8 cellular contexts compared by ENCODE assay signal in genomic region chr16:71412270-71413160, GRCh38. TPM values are rescaled to one million over a fixed set of nuclear protein-coding genes. Genes with fewer than 3 reads are reported as not detected.
A peak's percentile ranks its signal among the peaks of the same experiment; 100 is the strongest.
DNase-seq lines count a peak whose midpoint lies in the region; ATAC-seq and TF ChIP-seq lines count a peak whose summit lies in the region.

No MANE protein-coding gene starts in this region.

- H3K9me3 Mint-ChIP-seq in activated CD4-positive, alpha-beta T cell treated with anti-CD3 and anti-CD28 coated beads for 36 hours (ENCODE audit: low read depth): no peaks in the 10 kb centered on the region

- ATAC-seq in HG02759 (IDR thresholded peaks at IDR 0.05; ENCODE audit: unreplicated experiment) (peak; percentile 61), left colon (peak; percentile 91)
- ATAC-seq in activated CD4-positive, alpha-beta T cell treated with anti-CD3 and anti-CD28 coated beads for 36 hours: peak; percentile 85

- no peak overlapping the region for H3K4me3 ChIP-seq in choroid plexus epithelial cell (ENCODE audit: low read depth, low read length)

- POLR2A ChIA-PET in activated CD4-positive, alpha-beta T cell treated with anti-CD3 and anti-CD28 coated beads for 36 hours (lab: Charles Lee): no interaction called here

- CTCF ChIA-PET in activated CD4-positive, alpha-beta T cell treated with anti-CD3 and anti-CD28 coated beads for 36 hours (lab: Charles Lee): interaction anchor here (0.6 to 4.8 kb wide), 28 partner anchors 9 to 1246 kb away, joined by 3 to 86 read pairs (median 4); partner anchors contain the start of gene CALB2

- DNase-seq in DMS 273 treated with DMSO at 0.1 percent for 48 hours (lab: John Stamatoyannopoulos, UW) (peak; percentile 14), NCI-H446 (lab: John Stamatoyannopoulos, UW) (peak; percentile 65 to 68), choroid plexus epithelial cell (ENCODE audit: low read depth) (peak; percentile 78), left colon (peak; percentile 47 to 69), GDM1 (lab: John Stamatoyannopoulos, UW) (no peak)
- peak; percentile 82 for DNase-seq in activated CD4-positive, alpha-beta T cell treated with anti-CD3 and anti-CD28 coated beads for 36 hours
- peak; percentile 74 to 78 for DNase-seq in stimulated activated CD4-positive, alpha-beta T cell treated with anti-CD3 and anti-CD28 coated beads, Interleukin-2, amount 100 ng/mL, for 24 hours

- H3K4me3 Mint-ChIP-seq in activated CD4-positive, alpha-beta T cell treated with anti-CD3 and anti-CD28 coated beads for 36 hours: no peak overlapping the region

- TF ChIP-seq CTCF in choroid plexus epithelial cell (conservative IDR thresholded peaks at IDR 0.05; ENCODE audit: low read depth, low read length): peak; percentile 88

- intact Hi-C loops in activated CD4-positive, alpha-beta T cell treated with anti-CD3 and anti-CD28 coated beads for 36 hours (cut with DNase I, micrococcal nuclease): loop anchor here (1.0 to 5.0 kb wide), 5 partner anchors 87 to 198 kb away; no protein-coding TSS in a partner anchor
- intact Hi-C loops in left colon (cut with DNase I, micrococcal nuclease): loop anchor here (5.0 kb wide), 2 partner anchors 85 to 90 kb away; no protein-coding TSS in a partner anchor

- peaks cover 32% of the 10 kb centered on the region for H3K27me3 Mint-ChIP-seq in activated CD4-positive, alpha-beta T cell treated with anti-CD3 and anti-CD28 coated beads for 36 hours

- no peaks in the 10 kb centered on the region for H3K36me3 Mint-ChIP-seq in activated CD4-positive, alpha-beta T cell treated with anti-CD3 and anti-CD28 coated beads for 36 hours (ENCODE audit: low read depth)

- H3K27ac Mint-ChIP-seq in activated CD4-positive, alpha-beta T cell treated with anti-CD3 and anti-CD28 coated beads for 36 hours: no peak overlapping the region

- no peaks in the 10 kb centered on the region for H3K4me1 Mint-ChIP-seq in activated CD4-positive, alpha-beta T cell treated with anti-CD3 and anti-CD28 coated beads for 36 hours

RNA-seq across cellular contexts. Expression of gene TLE7, which starts 29.3 kb away (rescaled TPM):
- total RNA-seq in activated CD4-positive, alpha-beta T cell treated with anti-CD3 and anti-CD28 coated beads for 36 hours: not detected
- not detected for total RNA-seq in left colon

RNA-seq across cellular contexts. Expression of gene ZNF23, which starts 49.5 kb away (rescaled TPM):
- total RNA-seq in activated CD4-positive, alpha-beta T cell treated with anti-CD3 and anti-CD28 coated beads for 36 hours: 10 to 100 TPM in 1 of 2 experiments, 1 to 10 TPM in 1; 9.6 to 10.9 TPM
- total RNA-seq in left colon: 1 to 10 TPM; 6.4 to 7.2 TPM

RNA-seq across cellular contexts. Expression of gene CALB2, which starts 54.0 kb away (rescaled TPM):
- total RNA-seq in activated CD4-positive, alpha-beta T cell treated with anti-CD3 and anti-CD28 coated beads for 36 hours: not detected
- 1 to 10 TPM; 4.4 to 6.6 TPM for total RNA-seq in left colon

Comparison
In these comparisons a context has a peak if more than half of its experiments do, and no peak if none do; other contexts are left out.
1. RNA of gene CALB2, which starts 54.0 kb away (total RNA-seq): 4.4 to 6.6 TPM in left colon; not detected in activated CD4-positive, alpha-beta T cell treated with anti-CD3 and anti-CD28 coated beads for 36 hours; every median in the first group is over 4 times any median in the second.
2. Peak in every context shown above with its lines, with median percentiles within 50 percentile points of each other: ATAC-seq.